8 cellular contexts compared by ENCODE assay signal in genomic region chr3:179068779-179069530, GRCh38. TPM values are rescaled to one million over a fixed set of nuclear protein-coding genes. Genes with fewer than 3 reads are reported as not detected.
A peak's percentile ranks its signal among the peaks of the same experiment; 100 is the strongest.
DNase-seq lines count a peak whose midpoint lies in the region; ATAC-seq and TF ChIP-seq lines count a peak whose summit lies in the region.

No MANE protein-coding gene starts in this region.

- no peak for TF ChIP-seq POLR2A in sigmoid colon (IDR thresholded peaks at IDR 0.05)

- peaks cover 0 to 20% (median 9%) of the 10 kb centered on the region in 4 donors for H3K36me3 ChIP-seq in sigmoid colon

- H3K27me3 ChIP-seq in sigmoid colon, result no peaks in the 10 kb centered on the region

- no peaks in the 10 kb centered on the region for H3K9me3 ChIP-seq in sigmoid colon

- no peaks in the 10 kb centered on the region for H3K9me3 Mint-ChIP-seq in activated T-cell treated with anti-CD3 and anti-CD28 coated beads, Interleukin-2, amount 50 U/mL, for 4 hours
- no peaks in the 10 kb centered on the region for H3K9me3 Mint-ChIP-seq in immature natural killer cell

- TF ChIP-seq EP300 in sigmoid colon (IDR thresholded peaks at IDR 0.05), result no peak

- peaks cover 20% of the 10 kb centered on the region for H3K36me3 Mint-ChIP-seq in activated T-cell treated with anti-CD3 and anti-CD28 coated beads, Interleukin-2, amount 50 U/mL, for 4 hours (ENCODE audit: insufficient read depth)
- peaks cover 9 to 19% (median 11%) of the 10 kb centered on the region in 3 donors for H3K36me3 Mint-ChIP-seq in immature natural killer cell

- no peaks in the 10 kb centered on the region for H3K27me3 Mint-ChIP-seq in activated T-cell treated with anti-CD3 and anti-CD28 coated beads, Interleukin-2, amount 50 U/mL, for 4 hours (ENCODE audit: low read depth)
- H3K27me3 Mint-ChIP-seq in immature natural killer cell (ENCODE audit: low read depth in 3 of 3), result peaks cover 3 to 9% (median 3%) of the 10 kb centered on the region in 3 donors

- WGBS in sigmoid colon, 2 donors, result 83 to 87% methylated on average over 5 of the region's 5 CpGs

- no peak for ATAC-seq in activated T-cell treated with anti-CD3 and anti-CD28 coated beads, Interleukin-2, amount 50 U/mL, for 4 hours
- no peak for ATAC-seq in GM18870 (IDR thresholded peaks at IDR 0.05; ENCODE audit: unreplicated experiment)

- H3K4me3 Mint-ChIP-seq in activated T-cell treated with anti-CD3 and anti-CD28 coated beads, Interleukin-2, amount 50 U/mL, for 4 hours, result no peak overlapping the region
- no peak overlapping the region for H3K4me3 Mint-ChIP-seq in immature natural killer cell

- intact Hi-C loops in sigmoid colon (cut with DNase I), result no loop called here

- H3K27ac Mint-ChIP-seq in immature natural killer cell, result no peak overlapping the region

- H3K27ac ChIP-seq in sigmoid colon, result no peak overlapping the region

- no peak overlapping the region for H3K4me3 ChIP-seq in sigmoid colon

- peak; percentile 4 to 34 for DNase-seq in NCI-H524 (lab: John Stamatoyannopoulos, UW)
- no peak for DNase-seq in NCI-H524 treated with DMSO at 0.1 percent for 48 hours (lab: John Stamatoyannopoulos, UW)
- DNase-seq in NCI-H1105 treated with DMSO at 0.1 percent for 48 hours (lab: John Stamatoyannopoulos, UW), result peak; percentile 19
- peak; percentile 10 for DNase-seq in activated T-cell treated with anti-CD3 and anti-CD28 coated beads, Interleukin-2, amount 50 U/mL, for 4 hours
- peak; percentile 12 to 36 (median 17) for DNase-seq in immature natural killer cell
- no peak for DNase-seq in sigmoid colon
- DNase-seq in KG1 (lab: John Stamatoyannopoulos, UW), result no peak

- peaks cover 38% of the 10 kb centered on the region for H3K4me1 Mint-ChIP-seq in activated T-cell treated with anti-CD3 and anti-CD28 coated beads, Interleukin-2, amount 50 U/mL, for 4 hours (ENCODE audit: low read depth)
- peaks cover 31 to 51% of the 10 kb centered on the region in 2 donors for H3K4me1 Mint-ChIP-seq in immature natural killer cell

- TF ChIP-seq CTCF in sigmoid colon (IDR thresholded peaks at IDR 0.05), result no peak

- peaks cover 0 to 36% (median 30%) of the 10 kb centered on the region in 4 donors for H3K4me1 ChIP-seq in sigmoid colon

RNA-seq across cellular contexts. Expression of gene ZMAT3, which starts 2.7 kb away (rescaled TPM):
- total RNA-seq in activated T-cell treated with anti-CD3 and anti-CD28 coated beads, Interleukin-2, amount 50 U/mL, for 4 hours, result 10 to 100 TPM in 1 of 3 donors, 1 to 10 TPM in 2; 9.3 to 13.5 (median 9.7) TPM
- 10 to 100 TPM; 16.1 to 21.6 (median 20.8) TPM for polyA plus RNA-seq in immature natural killer cell
- 10 to 100 TPM; 12.4 to 16.9 (median 14.7) TPM for total RNA-seq in sigmoid colon
- polyA plus RNA-seq in sigmoid colon, result 1 to 10 TPM; 2.4 to 3.8 (median 3.0) TPM

Comparison
In these comparisons a context has a peak if more than half of its experiments do, and no peak if none do; other contexts are left out.
1. DNase-seq: peak in NCI-H524 (2 of 2), NCI-H1105 treated with DMSO at 0.1 percent for 48 hours (single experiment), activated T-cell treated with anti-CD3 and anti-CD28 coated beads, Interleukin-2, amount 50 U/mL, for 4 hours (single experiment) and immature natural killer cell (3 of 3); none in NCI-H524 treated with DMSO at 0.1 percent for 48 hours (single experiment), sigmoid colon (single experiment) and KG1 (single experiment).